ENCODE assay signal across 10 cellular contexts in the genomic region with DNA sequence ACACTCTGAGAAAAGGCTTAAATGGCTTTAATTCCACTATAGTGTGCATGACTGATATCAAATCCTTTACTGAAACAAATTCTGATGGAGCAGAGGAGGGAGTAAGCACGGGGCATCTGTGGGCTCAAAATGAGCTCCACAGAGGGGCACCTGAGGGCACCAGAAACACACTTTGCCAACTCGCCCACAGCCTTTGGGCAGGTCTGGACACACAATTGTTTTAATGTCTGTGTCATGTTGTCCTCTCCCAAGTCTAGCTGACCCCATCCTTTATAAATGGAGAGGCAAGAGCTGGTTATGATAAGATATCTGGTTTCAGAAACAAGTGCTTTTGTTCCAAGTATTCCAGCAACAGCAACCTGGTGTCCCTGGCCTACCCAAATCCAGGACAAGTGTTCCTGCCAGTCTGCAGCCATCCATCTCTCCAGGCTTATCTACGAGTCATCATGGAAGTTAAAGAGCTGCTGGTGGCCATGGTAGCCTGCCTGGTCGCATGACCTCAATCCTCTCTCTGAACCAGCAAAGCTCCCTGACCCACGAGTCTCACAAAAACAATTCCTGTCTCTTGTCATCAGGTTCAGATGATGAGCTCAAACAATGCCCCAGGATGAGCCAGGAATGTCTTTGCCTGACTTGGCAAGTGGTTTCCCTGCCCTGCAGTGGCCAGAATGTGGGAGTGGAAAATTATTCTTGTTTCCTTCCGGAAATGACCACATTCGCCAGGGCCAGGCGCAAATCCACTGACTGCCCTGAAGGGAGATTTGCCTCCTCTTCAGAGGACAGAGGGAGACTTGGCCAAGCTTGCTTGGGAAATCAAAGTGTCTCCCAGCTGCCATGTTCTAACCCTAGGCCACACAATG.
A peak's percentile ranks its signal among the peaks of the same experiment; 100 is the strongest.
DNase-seq lines count a peak whose midpoint lies in the region; ATAC-seq and TF ChIP-seq lines count a peak whose summit lies in the region.
"Had no signal": no experiment of that assay in that cellular context is flagged by ENCODE, and none has a peak within 500 bp of the region (broad histone marks: within the 10 kb centered on the region; RNA-seq: fewer than 3 reads in every experiment).

No MANE protein-coding gene starts in this region.

- no peak for TF ChIP-seq CTCF in fibroblast of mammary gland (conservative IDR thresholded peaks at IDR 0.05; ENCODE audit: control insufficient read depth, insufficient read depth, low read depth, low read length)
- TF ChIP-seq CTCF in osteocyte (IDR thresholded peaks at IDR 0.05), result no peak
- TF ChIP-seq CTCF in type B pancreatic cell (conservative IDR thresholded peaks at IDR 0.05), result no peak

- H3K9me3 Mint-ChIP-seq in osteocyte (ENCODE audit: unreplicated experiment) (no peaks in the 10 kb centered on the region), type B pancreatic cell (no peaks in the 10 kb centered on the region)
- no peaks in the 10 kb centered on the region for H3K9me3 Mint-ChIP-seq in activated T-cell treated with anti-CD3 and anti-CD28 coated beads, Interleukin-2, amount 50 U/mL, for 24 hours
- H3K9me3 Mint-ChIP-seq: CD4-positive, alpha-beta T cell; nephron had no signal

- DNase-seq in EH (ENCODE audit: low read depth), result peak; percentile 98
- peak; percentile 48 for DNase-seq in fibroblast of mammary gland (ENCODE audit: low read depth)
- DNase-seq in osteocyte (ENCODE audit: extremely low spot score, unreplicated experiment), result no peak
- DNase-seq in activated CD4-positive, alpha-beta T cell treated with anti-CD3 and anti-CD28 coated beads for 1 hour, result no peak
- no peak for DNase-seq in type B pancreatic cell (ENCODE audit: extremely low spot score, unreplicated experiment)
- no peak for DNase-seq in activated T-cell treated with anti-CD3 and anti-CD28 coated beads, Interleukin-2, amount 50 U/mL, for 24 hours
- DNase-seq: CD4-positive, alpha-beta T cell had no signal

- no peak overlapping the region for H3K4me3 Mint-ChIP-seq in osteocyte (ENCODE audit: unreplicated experiment)
- H3K4me3 Mint-ChIP-seq in type B pancreatic cell, result no peak overlapping the region
- H3K4me3 Mint-ChIP-seq in activated T-cell treated with anti-CD3 and anti-CD28 coated beads, Interleukin-2, amount 50 U/mL, for 24 hours, result no peak overlapping the region
- H3K4me3 Mint-ChIP-seq: CD4-positive, alpha-beta T cell; nephron had no signal

- ATAC-seq in SK-N-SH treated with all-trans-retinoic acid at 6 μM for 48 hours (peak; percentile 79), HG03097 (IDR thresholded peaks at IDR 0.05; ENCODE audit: low FRiP score, unreplicated experiment) (no peak)

- H3K27me3 Mint-ChIP-seq in osteocyte (ENCODE audit: unreplicated experiment) (no peaks in the 10 kb centered on the region), type B pancreatic cell (no peaks in the 10 kb centered on the region)
- peaks cover 9% of the 10 kb centered on the region for H3K27me3 Mint-ChIP-seq in activated T-cell treated with anti-CD3 and anti-CD28 coated beads, Interleukin-2, amount 50 U/mL, for 24 hours
- H3K27me3 Mint-ChIP-seq: CD4-positive, alpha-beta T cell had no signal

- no peak overlapping the region for H3K4me3 ChIP-seq in fibroblast of mammary gland (ENCODE audit: control insufficient read depth, low read depth, low read length)

- H3K27ac Mint-ChIP-seq in osteocyte (ENCODE audit: unreplicated experiment) (peak overlapping the region; percentile 88), type B pancreatic cell (no peak overlapping the region)
- H3K27ac Mint-ChIP-seq in activated T-cell treated with anti-CD3 and anti-CD28 coated beads, Interleukin-2, amount 50 U/mL, for 24 hours, result no peak overlapping the region
- H3K27ac Mint-ChIP-seq: CD4-positive, alpha-beta T cell had no signal

- H3K4me1 Mint-ChIP-seq in osteocyte (ENCODE audit: unreplicated experiment) (peaks cover 37% of the 10 kb centered on the region), type B pancreatic cell (ENCODE audit: unreplicated experiment) (peaks cover 27% of the 10 kb centered on the region)
- H3K4me1 Mint-ChIP-seq in activated T-cell treated with anti-CD3 and anti-CD28 coated beads, Interleukin-2, amount 50 U/mL, for 24 hours (ENCODE audit: low read depth), result no peaks in the 10 kb centered on the region

- no peaks in the 10 kb centered on the region for H3K36me3 Mint-ChIP-seq in osteocyte (ENCODE audit: unreplicated experiment)
- H3K36me3 Mint-ChIP-seq in type B pancreatic cell, result no peaks in the 10 kb centered on the region
- no peaks in the 10 kb centered on the region for H3K36me3 Mint-ChIP-seq in activated T-cell treated with anti-CD3 and anti-CD28 coated beads, Interleukin-2, amount 50 U/mL, for 24 hours (ENCODE audit: low read depth)

TF ChIP-seq in SK-N-SH treated with all-trans-retinoic acid at 6 μM for 48 hours, 23 proteins besides CTCF, POLR2A, EP300 and RAD21:
- TF ChIP-seq SNAI2 (CRISPR knock-in tag; IDR thresholded peaks at IDR 0.05) (no peak), ZNF8 (CRISPR knock-in tag; IDR thresholded peaks at IDR 0.05) (no peak), TCF4 (CRISPR knock-in tag; IDR thresholded peaks at IDR 0.05; ENCODE audit: borderline replicate concordance) (no peak), PPARA (CRISPR knock-in tag; IDR thresholded peaks at IDR 0.05; ENCODE audit: borderline replicate concordance) (no peak), OSR1 (CRISPR knock-in tag; IDR thresholded peaks at IDR 0.05) (no peak), ZNF565 (CRISPR knock-in tag; conservative IDR thresholded peaks at IDR 0.05; ENCODE audit: low read depth) (no peak), CSDC2 (CRISPR knock-in tag; IDR thresholded peaks at IDR 0.05) (no peak), ISL1 (CRISPR knock-in tag; IDR thresholded peaks at IDR 0.05) (no peak), TOX (CRISPR knock-in tag; IDR thresholded peaks at IDR 0.05; ENCODE audit: borderline replicate concordance) (no peak), ZC3H10 (CRISPR knock-in tag; IDR thresholded peaks at IDR 0.05) (no peak)
- TF ChIP-seq, protein P1, sequence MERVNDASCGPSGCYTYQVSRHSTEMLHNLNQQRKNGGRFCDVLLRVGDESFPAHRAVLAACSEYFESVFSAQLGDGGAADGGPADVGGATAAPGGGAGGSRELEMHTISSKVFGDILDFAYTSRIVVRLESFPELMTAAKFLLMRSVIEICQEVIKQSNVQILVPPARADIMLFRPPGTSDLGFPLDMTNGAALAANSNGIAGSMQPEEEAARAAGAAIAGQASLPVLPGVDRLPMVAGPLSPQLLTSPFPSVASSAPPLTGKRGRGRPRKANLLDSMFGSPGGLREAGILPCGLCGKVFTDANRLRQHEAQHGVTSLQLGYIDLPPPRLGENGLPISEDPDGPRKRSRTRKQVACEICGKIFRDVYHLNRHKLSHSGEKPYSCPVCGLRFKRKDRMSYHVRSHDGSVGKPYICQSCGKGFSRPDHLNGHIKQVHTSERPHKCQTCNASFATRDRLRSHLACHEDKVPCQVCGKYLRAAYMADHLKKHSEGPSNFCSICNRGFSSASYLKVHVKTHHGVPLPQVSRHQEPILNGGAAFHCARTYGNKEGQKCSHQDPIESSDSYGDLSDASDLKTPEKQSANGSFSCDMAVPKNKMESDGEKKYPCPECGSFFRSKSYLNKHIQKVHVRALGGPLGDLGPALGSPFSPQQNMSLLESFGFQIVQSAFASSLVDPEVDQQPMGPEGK (CRISPR knock-in tag; IDR thresholded peaks at IDR 0.05; ENCODE audit: borderline replicate concordance), result no peak
- TF ChIP-seq, protein P2, sequence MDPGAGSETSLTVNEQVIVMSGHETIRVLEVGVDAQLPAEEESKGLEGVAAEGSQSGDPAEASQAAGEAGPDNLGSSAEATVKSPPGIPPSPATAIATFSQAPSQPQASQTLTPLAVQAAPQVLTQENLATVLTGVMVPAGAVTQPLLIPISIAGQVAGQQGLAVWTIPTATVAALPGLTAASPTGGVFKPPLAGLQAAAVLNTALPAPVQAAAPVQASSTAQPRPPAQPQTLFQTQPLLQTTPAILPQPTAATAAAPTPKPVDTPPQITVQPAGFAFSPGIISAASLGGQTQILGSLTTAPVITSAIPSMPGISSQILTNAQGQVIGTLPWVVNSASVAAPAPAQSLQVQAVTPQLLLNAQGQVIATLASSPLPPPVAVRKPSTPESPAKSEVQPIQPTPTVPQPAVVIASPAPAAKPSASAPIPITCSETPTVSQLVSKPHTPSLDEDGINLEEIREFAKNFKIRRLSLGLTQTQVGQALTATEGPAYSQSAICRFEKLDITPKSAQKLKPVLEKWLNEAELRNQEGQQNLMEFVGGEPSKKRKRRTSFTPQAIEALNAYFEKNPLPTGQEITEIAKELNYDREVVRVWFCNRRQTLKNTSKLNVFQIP (CRISPR knock-in tag; IDR thresholded peaks at IDR 0.05; ENCODE audit: borderline replicate concordance, low read depth), result no peak

Comparison
In these comparisons a context has a peak if more than half of its experiments do, and no peak if none do; other contexts are left out.
1. DNase-seq: peak in EH (single experiment) and fibroblast of mammary gland (single experiment); none in osteocyte (single experiment), activated CD4-positive, alpha-beta T cell treated with anti-CD3 and anti-CD28 coated beads for 1 hour (single experiment), type B pancreatic cell (single experiment) and activated T-cell treated with anti-CD3 and anti-CD28 coated beads, Interleukin-2, amount 50 U/mL, for 24 hours (single experiment).